33 cellular contexts compared by ENCODE assay signal in the genomic region with DNA sequence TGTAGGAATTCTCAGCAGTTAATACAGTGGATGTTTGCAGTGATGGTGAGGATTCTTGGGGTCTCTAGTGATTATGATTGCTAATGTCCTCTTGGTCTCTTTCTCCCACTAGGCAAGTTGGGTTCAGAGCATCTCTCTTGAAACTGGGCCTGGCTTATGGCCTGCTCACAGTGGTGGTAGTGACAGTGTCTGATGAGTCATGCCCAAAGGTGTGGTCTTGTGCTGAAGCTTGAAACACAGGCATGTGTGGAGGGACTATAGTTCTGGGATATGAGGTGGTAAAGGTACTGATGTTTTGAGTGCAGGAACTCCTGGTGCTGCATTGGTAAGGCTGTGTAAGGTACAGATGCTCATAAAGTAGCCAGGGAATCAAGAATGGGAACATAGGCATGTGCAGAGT.
"Had no signal": no experiment of that assay in that cellular context is flagged by ENCODE, and none has a peak within 500 bp of the region (broad histone marks: within the 10 kb centered on the region; RNA-seq: fewer than 3 reads in every experiment).

No MANE protein-coding gene starts in this region.

- H3K36me3 ChIP-seq: ascending aorta, cardiac muscle cell, Peyer's patch, SJSA1 had no signal

- H3K4me3 Mint-ChIP-seq: activated CD8-positive, alpha-beta memory T cell treated with anti-CD3 and anti-CD28 coated beads, Interleukin-2, amount 10 ng/mL, durations not matched to agents 7 days and 5 days; activated naive CD8-positive, alpha-beta T cell treated with anti-CD3 and anti-CD28 coated beads, Interleukin-2, amount 50 U/mL, for 24 hours; activated T-cell treated with anti-CD3 and anti-CD28 coated beads, Interleukin-2, amount 50 U/mL, for 24 hours; activated T-helper 1 cell treated with anti-CD3 and anti-CD28 coated beads, Interleukin-12 subunit alpha, Interleukin-12 subunit beta, Interleukin-2, Interleukin-4 antibody, amounts not matched to agents 30 ng/mL and 10 ng/mL and 1 ng/mL, durations not matched to agents 14 hours and 24 hours and 36 hours; T-helper 1 cell treated with Interleukin-12 subunit alpha and Interleukin-12 subunit beta and Interleukin-4 antibody, amounts not matched to agents 30 μg/mL and 1 μg/mL, for 36 hours; WTC11 had no signal

- H3K36me3 Mint-ChIP-seq: activated CD8-positive, alpha-beta memory T cell treated with anti-CD3 and anti-CD28 coated beads, Interleukin-2, amount 10 ng/mL, durations not matched to agents 7 days and 5 days; activated naive CD4-positive, alpha-beta T cell treated with anti-CD3 and anti-CD28 coated beads, Interleukin-2, amount 50 U/mL, for 72 hours; WTC11 had no signal

- H3K9me3 ChIP-seq: body of pancreas, Peyer's patch, SJSA1 had no signal

- H3K27ac ChIP-seq: ascending aorta, body of pancreas, cardiac muscle cell, Peyer's patch, RWPE1, SJSA1 had no signal

- H3K27me3 Mint-ChIP-seq: activated CD8-positive, alpha-beta memory T cell treated with anti-CD3 and anti-CD28 coated beads, Interleukin-2, amount 10 ng/mL, durations not matched to agents 7 days and 5 days; activated naive CD8-positive, alpha-beta T cell treated with anti-CD3 and anti-CD28 coated beads, Interleukin-2, amount 50 U/mL, for 24 hours; activated T-cell treated with anti-CD3 and anti-CD28 coated beads, Interleukin-2, amount 50 U/mL, for 24 hours had no signal

- H3K4me1 Mint-ChIP-seq: activated CD8-positive, alpha-beta memory T cell treated with anti-CD3 and anti-CD28 coated beads, Interleukin-2, amount 10 ng/mL, durations not matched to agents 7 days and 5 days; activated naive CD8-positive, alpha-beta T cell treated with anti-CD3 and anti-CD28 coated beads, Interleukin-2, amount 50 U/mL, for 24 hours had no signal

- H3K27ac Mint-ChIP-seq: activated CD8-positive, alpha-beta memory T cell treated with anti-CD3 and anti-CD28 coated beads, Interleukin-2, amount 10 ng/mL, durations not matched to agents 7 days and 5 days; activated naive CD4-positive, alpha-beta T cell treated with anti-CD3 and anti-CD28 coated beads, Interleukin-2, amount 50 U/mL, for 72 hours; activated naive CD8-positive, alpha-beta T cell treated with anti-CD3 and anti-CD28 coated beads, Interleukin-2, amount 50 U/mL, for 24 hours; activated T-cell treated with anti-CD3 and anti-CD28 coated beads, Interleukin-2, amount 50 U/mL, for 24 hours; activated T-helper 1 cell treated with anti-CD3 and anti-CD28 coated beads, Interleukin-12 subunit alpha, Interleukin-12 subunit beta, Interleukin-2, Interleukin-4 antibody, amounts not matched to agents 30 ng/mL and 10 ng/mL and 1 ng/mL, durations not matched to agents 14 hours and 24 hours and 36 hours; T-helper 1 cell treated with Interleukin-12 subunit alpha and Interleukin-12 subunit beta and Interleukin-4 antibody, amounts not matched to agents 30 μg/mL and 1 μg/mL, for 36 hours; WTC11 had no signal

- ATAC-seq: activated CD8-positive, alpha-beta memory T cell treated with anti-CD3 and anti-CD28 coated beads, Interleukin-2, amount 10 ng/mL, durations not matched to agents 7 days and 5 days; activated naive CD4-positive, alpha-beta T cell treated with anti-CD3 and anti-CD28 coated beads, Interleukin-2, amount 50 U/mL, for 72 hours; activated naive CD8-positive, alpha-beta T cell treated with anti-CD3 and anti-CD28 coated beads, Interleukin-2, amount 50 U/mL, for 24 hours; body of pancreas; SK-N-SH treated with all-trans-retinoic acid at 6 μM for 48 hours; WTC11 had no signal

- H3K4me1 ChIP-seq: body of pancreas, Peyer's patch, SJSA1 had no signal

- H3K9me3 Mint-ChIP-seq: activated T-helper 1 cell treated with anti-CD3 and anti-CD28 coated beads, Interleukin-12 subunit alpha, Interleukin-12 subunit beta, Interleukin-2, Interleukin-4 antibody, amounts not matched to agents 30 ng/mL and 10 ng/mL and 1 ng/mL, durations not matched to agents 14 hours and 24 hours and 36 hours; T-helper 1 cell treated with Interleukin-12 subunit alpha and Interleukin-12 subunit beta and Interleukin-4 antibody, amounts not matched to agents 30 μg/mL and 1 μg/mL, for 36 hours had no signal

- H3K27me3 ChIP-seq: ascending aorta, body of pancreas, cardiac muscle cell, Peyer's patch, SJSA1 had no signal

- H3K4me3 ChIP-seq: ascending aorta, body of pancreas, cardiac muscle cell, Peyer's patch, SJSA1 had no signal

- DNase-seq: activated CD4-positive, alpha-beta T cell treated with anti-CD3 and anti-CD28 coated beads for 48 hours; activated CD4-positive, alpha-beta T cell treated with anti-CD3 and anti-CD28 coated beads, Interleukin-2, amount 50 U/mL, for 48 hours; activated CD4-positive, CD25-positive, alpha-beta regulatory T cell treated with anti-CD3 and anti-CD28 coated beads, Interleukin-2, amount 50 U/mL, for 72 hours; activated CD8-positive, alpha-beta memory T cell treated with anti-CD3 and anti-CD28 coated beads, Interleukin-2, amount 10 ng/mL, durations not matched to agents 7 days and 5 days; activated effector memory CD4-positive, alpha-beta T cell treated with Interleukin-2 at 50 U/mL for 16 hours; activated naive CD4-positive, alpha-beta T cell treated with Interleukin-2 at 50 U/mL for 16 hours; activated naive CD8-positive, alpha-beta T cell treated with anti-CD3 and anti-CD28 coated beads, Interleukin-2, amount 50 U/mL, for 24 hours; activated T-cell treated with anti-CD3 and anti-CD28 coated beads, Interleukin-2, amount 50 U/mL, for 24 hours; amniotic stem cell; body of pancreas; KG1; NCI-H1092; NCI-H1417; NCI-H1930; NCI-H2107; NCI-H345; NCI-H510A; NCI-H526 treated with DMSO at 0.1 percent for 48 hours; NCI-H82; NK-92 treated with Interleukin-12 subunit alpha and Interleukin-12 subunit beta, amount 100 ng/mL, for 24 hours; OCI-M1; Peyer's patch; SHP77; SW 1271 had no signal
